Comparison of ENCODE assay signal across 31 cellular contexts in the genomic region with DNA sequence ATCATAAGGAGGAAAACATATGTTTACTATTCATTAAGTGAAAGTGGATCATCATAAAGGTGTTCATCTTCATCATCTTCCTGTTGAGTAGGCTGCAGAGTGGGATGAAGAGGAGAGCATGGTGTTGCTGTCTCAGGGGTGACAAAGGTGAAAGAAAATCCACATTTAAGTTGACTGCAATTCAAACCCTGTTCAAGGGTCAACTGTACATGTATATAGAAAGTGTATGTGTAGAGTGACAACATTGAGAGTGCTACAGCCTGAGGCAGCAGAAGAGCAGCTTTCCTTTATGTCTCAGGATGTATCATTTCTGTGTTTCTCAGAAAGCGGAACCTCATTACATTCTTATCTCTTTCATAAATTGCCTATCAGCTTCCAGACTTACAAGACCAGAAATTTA. TPM values are rescaled to one million over a fixed set of nuclear protein-coding genes. Genes with fewer than 3 reads are reported as not detected.
"Had no signal": no experiment of that assay in that cellular context is flagged by ENCODE, and none has a peak within 500 bp of the region (broad histone marks: within the 10 kb centered on the region; RNA-seq: fewer than 3 reads in every experiment).

No MANE protein-coding gene starts in this region.

- H3K36me3 ChIP-seq: gastroesophageal sphincter, neutrophil, prostate gland, spleen, suprapubic skin, transverse colon, upper lobe of right lung, uterus had no signal

- H3K4me3 Mint-ChIP-seq: mesothelial cell of epicardium; naive B cell; natural killer cell treated with Interleukin-12 subunit alpha and Interleukin-12 subunit beta and Interleukin-15 and Interleukin-18, amount 100 ng/mL, for 72 hours; neural crest cell; stimulated activated naive CD8-positive, alpha-beta T cell treated with anti-CD3 and anti-CD28 coated beads, Interleukin-15, amount 100 ng/mL, for 72 hours had no signal

- H3K4me2 ChIP-seq: hepatocyte had no signal

- H3K27me3 ChIP-seq: esophagus muscularis mucosa, gastroesophageal sphincter, heart left ventricle, hepatocyte, neutrophil, spleen, suprapubic skin, transverse colon, upper lobe of right lung, uterus had no signal

- H2AFZ ChIP-seq: hepatocyte had no signal

- H3K79me2 ChIP-seq: hepatocyte had no signal

- H3K27ac ChIP-seq: coronary artery, esophagus muscularis mucosa, foreskin keratinocyte, gastroesophageal sphincter, heart left ventricle, hepatocyte, neutrophil, prostate gland, skin epidermis, spleen, suprapubic skin, transverse colon, upper lobe of right lung, uterus had no signal

- H3K9me3 ChIP-seq: esophagus muscularis mucosa, gastroesophageal sphincter, heart left ventricle, mucosa of descending colon, neutrophil, prostate gland, spleen, suprapubic skin, transverse colon, upper lobe of right lung, uterus had no signal

- H3K36me3 Mint-ChIP-seq: mesothelial cell of epicardium; naive B cell; natural killer cell treated with Interleukin-12 subunit alpha and Interleukin-12 subunit beta and Interleukin-15 and Interleukin-18, amount 100 ng/mL, for 72 hours had no signal

- H3K27ac Mint-ChIP-seq: mesothelial cell of epicardium; naive B cell; natural killer cell treated with Interleukin-12 subunit alpha and Interleukin-12 subunit beta and Interleukin-15 and Interleukin-18, amount 100 ng/mL, for 72 hours; stimulated activated naive CD8-positive, alpha-beta T cell treated with anti-CD3 and anti-CD28 coated beads, Interleukin-15, amount 100 ng/mL, for 72 hours had no signal

- ATAC-seq: foreskin keratinocyte; gastroesophageal sphincter; heart left ventricle; left lobe of liver; mucosa of descending colon; natural killer cell treated with Interleukin-12 subunit alpha and Interleukin-12 subunit beta and Interleukin-15 and Interleukin-18, amount 100 ng/mL, for 72 hours; right cardiac atrium; stimulated activated naive CD8-positive, alpha-beta T cell treated with anti-CD3 and anti-CD28 coated beads, Interleukin-15, amount 100 ng/mL, for 72 hours; upper lobe of right lung had no signal

- H3K4me3 ChIP-seq: coronary artery, esophagus muscularis mucosa, gastroesophageal sphincter, heart left ventricle, hepatocyte, lung, mucosa of descending colon, prostate gland, skin epidermis, spleen, suprapubic skin, transverse colon, upper lobe of right lung, uterus had no signal

- H3K9me3 Mint-ChIP-seq: mesothelial cell of epicardium; naive B cell; natural killer cell treated with Interleukin-12 subunit alpha and Interleukin-12 subunit beta and Interleukin-15 and Interleukin-18, amount 100 ng/mL, for 72 hours; neural crest cell; stimulated activated naive CD8-positive, alpha-beta T cell treated with anti-CD3 and anti-CD28 coated beads, Interleukin-15, amount 100 ng/mL, for 72 hours had no signal

- DNase-seq: dermis blood vessel endothelial cell; effector memory CD4-positive, alpha-beta T cell; foreskin keratinocyte; heart left ventricle; kidney; mesenchymal stem cell; mucosa of descending colon; naive B cell; right cardiac atrium; spleen; stimulated activated CD4-positive, alpha-beta T cell treated with anti-CD3 and anti-CD28 coated beads, Interleukin-2, amount 100 ng/mL, for 48 hours; stimulated activated naive CD4-positive, alpha-beta T cell; stimulated activated naive CD8-positive, alpha-beta T cell treated with anti-CD3 and anti-CD28 coated beads, Interleukin-15, amount 100 ng/mL, for 72 hours; transverse colon; upper lobe of right lung; uterus had no signal

- H3K27me3 Mint-ChIP-seq: naive B cell; natural killer cell treated with Interleukin-12 subunit alpha and Interleukin-12 subunit beta and Interleukin-15 and Interleukin-18, amount 100 ng/mL, for 72 hours; stimulated activated naive CD8-positive, alpha-beta T cell treated with anti-CD3 and anti-CD28 coated beads, Interleukin-15, amount 100 ng/mL, for 72 hours had no signal

- H3K4me1 Mint-ChIP-seq: naive B cell; neural crest cell; stimulated activated naive CD8-positive, alpha-beta T cell treated with anti-CD3 and anti-CD28 coated beads, Interleukin-15, amount 100 ng/mL, for 72 hours had no signal

- FAIRE-seq: endothelial cell of umbilical vein, kidney had no signal

- H3K4me1 ChIP-seq: prostate gland, suprapubic skin, transverse colon, upper lobe of right lung, uterus had no signal

RNA-seq across cellular contexts. Expression of a gene that starts 41.5 kb away (rescaled TPM):
- total RNA-seq: endothelial cell of umbilical vein, epithelial cell of proximal tubule, transverse colon had no signal
- polyA plus RNA-seq: endothelial cell of umbilical vein, foreskin keratinocyte had no signal
